ENCODE assay signal across 12 cellular contexts in the genomic region with DNA sequence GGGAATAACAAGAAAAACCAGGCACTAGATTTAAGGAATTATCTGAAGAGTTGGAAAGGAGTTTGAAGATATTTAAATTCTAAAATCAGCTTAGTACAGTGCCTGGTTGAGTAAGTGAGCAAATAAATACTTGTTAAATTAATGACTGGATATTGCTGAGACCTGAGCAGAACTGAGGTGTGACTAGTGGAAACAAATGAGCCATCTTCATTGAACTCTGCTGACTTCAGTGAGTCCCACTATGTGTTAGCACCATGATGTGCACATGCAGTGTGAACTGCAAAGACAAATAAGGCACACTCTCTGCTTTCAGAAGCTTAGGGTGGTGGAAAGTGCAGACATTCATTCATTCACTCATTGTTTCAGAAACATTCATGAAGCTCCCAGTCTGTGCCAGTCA. TPM values are rescaled to one million over a fixed set of nuclear protein-coding genes. Genes with fewer than 3 reads are reported as not detected.
DNase-seq lines count a peak whose midpoint lies in the region; ATAC-seq and TF ChIP-seq lines count a peak whose summit lies in the region.
"Had no signal": no experiment of that assay in that cellular context is flagged by ENCODE, and none has a peak within 500 bp of the region (broad histone marks: within the 10 kb centered on the region; RNA-seq: fewer than 3 reads in every experiment).

No MANE protein-coding gene starts in this region.

- peaks cover 0 to 1% (median 0%) of the 10 kb centered on the region in 3 donors for H3K27me3 Mint-ChIP-seq in CD14-positive monocyte (ENCODE audit: low read depth in 3 of 3)
- no peaks in the 10 kb centered on the region for H3K27me3 Mint-ChIP-seq in IgD-negative memory B cell
- H3K27me3 Mint-ChIP-seq in chondrocyte (ENCODE audit: low read depth): no peaks in the 10 kb centered on the region
- H3K27me3 Mint-ChIP-seq in endodermal cell (ENCODE audit: insufficient read depth): peaks cover 2% of the 10 kb centered on the region

- peak overlapping the region; percentile 37 for H3K14ac ChIP-seq in trophoblast cell (ENCODE audit: low read length)

- no peak overlapping the region for H3K23ac ChIP-seq in trophoblast cell (ENCODE audit: low read length)

- no peak overlapping the region for H3K4me2 ChIP-seq in trophoblast cell (ENCODE audit: low read length)

- no peaks in the 10 kb centered on the region for H3K9me3 Mint-ChIP-seq in CD14-positive monocyte
- peaks cover 0 to 1% (median 0%) of the 10 kb centered on the region in 3 donors for H3K9me3 Mint-ChIP-seq in IgD-negative memory B cell
- H3K9me3 Mint-ChIP-seq in chondrocyte (ENCODE audit: low read depth): no peaks in the 10 kb centered on the region
- no peaks in the 10 kb centered on the region for H3K9me3 Mint-ChIP-seq in endodermal cell

- no peak overlapping the region for H2AFZ ChIP-seq in trophoblast cell (ENCODE audit: insufficient read depth, low read length, poor library complexity)

- no peak overlapping the region for H4K12ac ChIP-seq in trophoblast cell (ENCODE audit: low read depth, low read length)

- peak overlapping the region; percentile 74 for H2BK12ac ChIP-seq in trophoblast cell (ENCODE audit: low read length)

- no peaks in the 10 kb centered on the region for H3K9me3 ChIP-seq in trophoblast cell (ENCODE audit: insufficient read depth, low read depth, low read length)
- no peaks in the 10 kb centered on the region for H3K9me3 ChIP-seq in endodermal cell (ENCODE audit: control insufficient read depth, low read length)

- H3K4me3 ChIP-seq in trophoblast cell (ENCODE audit: low read depth, low read length): no peak overlapping the region
- no peak overlapping the region for H3K4me3 ChIP-seq in endodermal cell (ENCODE audit: low read length)

- DNase-seq in CD14-positive monocyte (ENCODE audit: low spot score) (no peak), chondrocyte (ENCODE audit: low spot score) (no peak), trophoblast cell (no peak), NCI-H1417 treated with DMSO at 0.1 percent for 48 hours (lab: John Stamatoyannopoulos, UW) (no peak), endodermal cell (no peak)
- DNase-seq: effector memory CD4-positive, alpha-beta T cell; NCI-H1436 treated with DMSO at 0.1 percent for 48 hours; NCI-H774; stimulated activated CD4-positive, alpha-beta T cell treated with anti-CD3 and anti-CD28 coated beads, Interleukin-4, amount 100 ng/mL, for 1 hour had no signal

- H3K36me3 ChIP-seq in trophoblast cell (ENCODE audit: control insufficient read depth in 1 of 2, insufficient read depth in 2 of 2, low read length in 2 of 2): no peaks in the 10 kb centered on the region
- H3K36me3 ChIP-seq in endodermal cell (ENCODE audit: control insufficient read depth, insufficient read depth, low read length): no peaks in the 10 kb centered on the region

- H3K4ac ChIP-seq in trophoblast cell (ENCODE audit: low read depth, low read length): no peak overlapping the region

- H2BK5ac ChIP-seq in trophoblast cell (ENCODE audit: low read depth, low read length, poor library complexity): no peak overlapping the region

- H3K36me3 Mint-ChIP-seq in CD14-positive monocyte: no peaks in the 10 kb centered on the region
- H3K36me3 Mint-ChIP-seq in IgD-negative memory B cell: no peaks in the 10 kb centered on the region
- no peaks in the 10 kb centered on the region for H3K36me3 Mint-ChIP-seq in chondrocyte (ENCODE audit: low read depth)
- no peaks in the 10 kb centered on the region for H3K36me3 Mint-ChIP-seq in endodermal cell (ENCODE audit: low read depth)

- ATAC-seq in GM21447 (IDR thresholded peaks at IDR 0.05; ENCODE audit: unreplicated experiment) (no peak), HG03025 (IDR thresholded peaks at IDR 0.05; ENCODE audit: low FRiP score, unreplicated experiment) (no peak)

- H3K27ac Mint-ChIP-seq in CD14-positive monocyte (peak overlapping the region; percentile 79 to 91 (median 87)), IgD-negative memory B cell (peak overlapping the region in 2 of 3 donors; percentile 68 to 94), chondrocyte (ENCODE audit: unreplicated experiment) (peak overlapping the region; percentile 86), endodermal cell (no peak overlapping the region)

- H3K4me3 Mint-ChIP-seq in CD14-positive monocyte (peak overlapping the region in 1 of 2 donors; percentile 28), IgD-negative memory B cell (peak overlapping the region in 1 of 4 donors; percentile 63), chondrocyte (ENCODE audit: unreplicated experiment) (peak overlapping the region; percentile 47), endodermal cell (no peak overlapping the region)

- peak overlapping the region; percentile 45 for H4K91ac ChIP-seq in trophoblast cell (ENCODE audit: low read depth, low read length)

- no peaks in the 10 kb centered on the region for H3K79me2 ChIP-seq in trophoblast cell (ENCODE audit: control insufficient read depth, insufficient read depth, low read length, poor library complexity)

- H3K9ac ChIP-seq in trophoblast cell (ENCODE audit: low read length): no peak overlapping the region
- H3K9ac ChIP-seq in endodermal cell (ENCODE audit: extremely low read depth, low read length, poor library complexity, severe bottlenecking): no peak overlapping the region

- H3K27ac ChIP-seq in trophoblast cell (ENCODE audit: low read depth, low read length): no peak overlapping the region
- no peak overlapping the region for H3K27ac ChIP-seq in endodermal cell (ENCODE audit: low read depth, low read length)

- H4K8ac ChIP-seq in trophoblast cell (ENCODE audit: low read depth, low read length): no peak overlapping the region

- peak overlapping the region; percentile 56 for H2BK120ac ChIP-seq in trophoblast cell (ENCODE audit: insufficient read depth, low read length, poor library complexity)

- H3K27me3 ChIP-seq in trophoblast cell (ENCODE audit: insufficient read depth, low read length): no peaks in the 10 kb centered on the region
- no peaks in the 10 kb centered on the region for H3K27me3 ChIP-seq in endodermal cell (ENCODE audit: control insufficient read depth, insufficient read depth, low read length, poor library complexity, severe bottlenecking)

- H3K4me1 ChIP-seq in trophoblast cell (ENCODE audit: control insufficient read depth in 1 of 2, insufficient read depth in 2 of 2, low read length in 2 of 2) (peaks cover 13 to 19% of the 10 kb centered on the region in 2 experiments), endodermal cell (ENCODE audit: control insufficient read depth, insufficient read depth, low read length) (no peaks in the 10 kb centered on the region)

- H2AK5ac ChIP-seq in trophoblast cell (ENCODE audit: low read length): no peak overlapping the region

- H3K4me1 Mint-ChIP-seq in CD14-positive monocyte (peaks cover 71% of the 10 kb centered on the region), IgD-negative memory B cell (peaks cover 7 to 21% (median 9%) of the 10 kb centered on the region in 3 donors), chondrocyte (ENCODE audit: low read depth) (peaks cover 24% of the 10 kb centered on the region), endodermal cell (peaks cover 6% of the 10 kb centered on the region)

- peaks cover 6% of the 10 kb centered on the region for H3K79me1 ChIP-seq in trophoblast cell (ENCODE audit: low read length)

- intact Hi-C loops in CD14-positive monocyte (cut with micrococcal nuclease): no loop called here

- TF ChIP-seq CTCF in CD14-positive monocyte (IDR thresholded peaks at IDR 0.05) (no peak), chondrocyte (IDR thresholded peaks at IDR 0.05) (no peak), endodermal cell (conservative IDR thresholded peaks at IDR 0.05) (no peak)

- H3K18ac ChIP-seq in trophoblast cell (ENCODE audit: low read length): no peak overlapping the region

RNA-seq across cellular contexts. Expression of gene ELAPOR1, which starts 48.7 kb away (rescaled TPM):
- polyA plus RNA-seq in CD14-positive monocyte (not detected), IgD-negative memory B cell (1.0 TPM)
- total RNA-seq in chondrocyte (0.46 to 1.2 TPM (median 0.97 TPM) in 3 replicates), endodermal cell (under 1 TPM; 0.48 to 0.89 TPM)
- 0.34 and 0.44 TPM in 2 replicates for polyA plus RNA-seq in trophoblast cell (2013)
- polyA plus RNA-seq in endodermal cell (2013, experiment 1 of 2): 2.2 TPM
- 2.1 TPM for polyA plus RNA-seq in endodermal cell (2013, experiment 2 of 2)

RNA-seq across cellular contexts. Expression of gene SARS1, which starts 51.1 kb away (rescaled TPM):
- 100 to 1,000 TPM in 1 of 2 donors, 10 to 100 TPM in 1; 99.1 to 107 TPM for polyA plus RNA-seq in CD14-positive monocyte
- 127 TPM for polyA plus RNA-seq in IgD-negative memory B cell
- total RNA-seq in chondrocyte: 127 to 354 TPM (median 348 TPM) in 3 replicates
- 192 and 196 TPM in 2 replicates for polyA plus RNA-seq in trophoblast cell (2013)
- total RNA-seq in endodermal cell: 100 to 1,000 TPM; 100 to 101 TPM
- 159 TPM for polyA plus RNA-seq in endodermal cell (2013, experiment 1 of 2)
- polyA plus RNA-seq in endodermal cell (2013, experiment 2 of 2): 128 TPM
